In the genomic region with DNA sequence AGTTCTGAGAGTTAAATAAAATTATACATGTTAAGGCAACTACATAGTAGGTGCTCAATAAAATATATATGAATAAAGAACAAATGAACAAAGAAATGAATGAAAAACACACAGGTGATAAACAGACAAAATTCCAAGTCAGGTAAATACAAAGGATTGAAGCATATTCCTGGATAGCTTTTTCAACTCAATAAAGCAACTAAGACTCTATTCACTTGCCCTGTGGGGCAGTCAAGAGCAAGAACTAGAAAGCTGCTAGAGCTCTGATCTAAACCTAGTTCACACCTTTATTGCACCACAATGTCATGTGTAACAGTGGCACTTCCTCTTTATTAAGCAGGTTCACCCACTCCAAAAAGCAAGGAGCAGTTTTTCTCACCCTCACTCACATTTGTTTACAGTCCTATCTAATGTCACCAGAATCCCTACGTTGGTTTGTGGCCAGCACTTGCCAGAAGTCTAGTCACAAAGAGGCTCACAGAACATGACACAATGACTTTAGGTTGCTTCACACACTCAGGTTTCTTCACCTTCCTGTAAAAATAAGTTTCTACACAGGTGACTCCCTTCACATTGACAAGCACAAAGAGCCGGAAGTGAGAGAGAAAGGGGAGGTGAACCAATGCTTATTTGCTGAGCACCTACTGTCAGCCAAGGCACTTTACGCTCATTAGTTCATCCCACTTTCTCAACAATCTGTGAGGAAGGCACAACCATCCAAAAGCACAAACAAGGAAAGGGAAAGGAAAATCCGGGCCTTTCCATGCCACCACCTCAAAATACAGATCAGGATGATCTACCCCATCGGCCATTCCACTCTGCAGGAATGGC, we compare ENCODE assay signal across 8 cellular contexts.
DNase-seq lines count a peak whose midpoint lies in the region; ATAC-seq and TF ChIP-seq lines count a peak whose summit lies in the region.

No MANE protein-coding gene starts in this region.

- peak overlapping the region; percentile 95 to 99 (median 99) for H3K27ac Mint-ChIP-seq in naive thymus-derived CD4-positive, alpha-beta T cell

- H3K36me3 Mint-ChIP-seq in naive thymus-derived CD4-positive, alpha-beta T cell = peaks cover 0 to 45% (median 30%) of the 10 kb centered on the region in 5 donors

- TF ChIP-seq POLR2A in uterus (IDR thresholded peaks at IDR 0.05) = no peak

- no peaks in the 10 kb centered on the region for H3K27me3 Mint-ChIP-seq in naive thymus-derived CD4-positive, alpha-beta T cell

- H3K27me3 ChIP-seq in naive thymus-derived CD4-positive, alpha-beta T cell (ENCODE audit: control insufficient read depth in 2 of 2, insufficient read depth in 2 of 2, low read length in 2 of 2) = no peaks in the 10 kb centered on the region
- H3K27me3 ChIP-seq in uterus = no peaks in the 10 kb centered on the region

- peaks cover 0 to 2% (median 0%) of the 10 kb centered on the region in 11 donors for H3K9me3 Mint-ChIP-seq in naive thymus-derived CD4-positive, alpha-beta T cell

- H3K4me3 Mint-ChIP-seq in naive thymus-derived CD4-positive, alpha-beta T cell = peak overlapping the region; percentile 75 to 93 (median 86)

- H3K36me3 ChIP-seq in naive thymus-derived CD4-positive, alpha-beta T cell (ENCODE audit: control insufficient read depth in 2 of 3, insufficient read depth in 3 of 3, low read length in 3 of 3) = peaks cover 0 to 12% (median 0%) of the 10 kb centered on the region in 3 experiments
- H3K36me3 ChIP-seq in uterus = no peaks in the 10 kb centered on the region

- H3K27ac ChIP-seq in naive thymus-derived CD4-positive, alpha-beta T cell (ENCODE audit: low read depth, low read length) = peak overlapping the region; percentile 77
- no peak overlapping the region for H3K27ac ChIP-seq in uterus

- peaks cover 87 to 91% of the 10 kb centered on the region in 2 donors for H3K4me1 ChIP-seq in naive thymus-derived CD4-positive, alpha-beta T cell (ENCODE audit: control insufficient read depth in 2 of 2, insufficient read depth in 2 of 2, low read length in 2 of 2)
- H3K4me1 ChIP-seq in uterus = no peaks in the 10 kb centered on the region

- CTCF ChIA-PET in naive thymus-derived CD4-positive, alpha-beta T cell (lab: Charles Lee) = interaction anchor here (0.5 to 12.3 kb wide), 15 partner anchors 10 to 167 kb away, joined by 3 to 168 read pairs (median 4); no protein-coding TSS in a partner anchor

- in situ Hi-C loops in GM13977 (cut with MboI; ENCODE audit: low pct_unique_long_range_greater_than_20kb, low sequenced_read_pairs, unreplicated experiment) = no loop called here

- peak; percentile 64 for ATAC-seq in HG02678 (IDR thresholded peaks at IDR 0.05; ENCODE audit: unreplicated experiment)
- peak; percentile 84 for ATAC-seq in naive thymus-derived CD4-positive, alpha-beta T cell

- DNase-seq in GM13977 (ENCODE audit: low spot score) = peak; percentile 64
- peak; percentile 46 to 77 for DNase-seq in NOMO-1 (lab: John Stamatoyannopoulos, UW; ENCODE audit: unreplicated experiment in 2 of 2)
- DNase-seq in activated effector memory CD4-positive, alpha-beta T cell treated with Interleukin-2 at 50 U/mL for 16 hours = peak; percentile 57
- DNase-seq in naive thymus-derived CD4-positive, alpha-beta T cell = peak; percentile 15 to 96 (median 90)
- DNase-seq in dedifferentiated amniotic fluid mesenchymal stem cell (ENCODE audit: extremely low spot score) = no peak
- DNase-seq in uterus = no peak
- no peak for DNase-seq in NCI-H748 (lab: John Stamatoyannopoulos, UW; ENCODE audit: unreplicated experiment)

- peaks cover 67 to 94% (median 87%) of the 10 kb centered on the region in 7 donors for H3K4me1 Mint-ChIP-seq in naive thymus-derived CD4-positive, alpha-beta T cell

- intact Hi-C loops in naive thymus-derived CD4-positive, alpha-beta T cell (cut with micrococcal nuclease) = loop anchor here (1.0 to 10.0 kb wide), 10 partner anchors 8 to 1544 kb away; partner anchors contain the start of genes APOBR (in 1 of the 2) and CLN3 (in 1 of the 2)
- intact Hi-C loops in uterus (cut with DNase I; ENCODE audit: low total_unique reads) = no loop called here

- H3K9me3 ChIP-seq in naive thymus-derived CD4-positive, alpha-beta T cell (ENCODE audit: control insufficient read depth in 2 of 3, low read length in 3 of 3) = no peaks in the 10 kb centered on the region
- no peaks in the 10 kb centered on the region for H3K9me3 ChIP-seq in uterus

- peak; percentile 18 for TF ChIP-seq CTCF in GM13977 (IDR thresholded peaks at IDR 0.05; ENCODE audit: extremely low read depth, insufficient read depth, missing control alignments)
- no peak for TF ChIP-seq CTCF in uterus (IDR thresholded peaks at IDR 0.05)

- POLR2A ChIA-PET in naive thymus-derived CD4-positive, alpha-beta T cell (lab: Charles Lee) = interaction anchor here (0.6 to 6.2 kb wide), 20 partner anchors 10 to 353 kb away, joined by 3 to 92 read pairs (median 6); partner anchors contain the start of genes APOBR and XPO6

- H3K4me3 ChIP-seq in naive thymus-derived CD4-positive, alpha-beta T cell (ENCODE audit: low read length) = peak overlapping the region; percentile 58
- H3K4me3 ChIP-seq in uterus = no peak overlapping the region

Comparison
In these comparisons a context has a peak if more than half of its experiments do, and no peak if none do; other contexts are left out.
1. DNase-seq: peak in GM13977 (single experiment), NOMO-1 (2 of 2), activated effector memory CD4-positive, alpha-beta T cell treated with Interleukin-2 at 50 U/mL for 16 hours (single experiment) and naive thymus-derived CD4-positive, alpha-beta T cell (9 of 9); none in dedifferentiated amniotic fluid mesenchymal stem cell (single experiment), uterus (0 of 2) and NCI-H748 (single experiment).